19 cellular contexts compared by ENCODE assay signal in the genomic region with DNA sequence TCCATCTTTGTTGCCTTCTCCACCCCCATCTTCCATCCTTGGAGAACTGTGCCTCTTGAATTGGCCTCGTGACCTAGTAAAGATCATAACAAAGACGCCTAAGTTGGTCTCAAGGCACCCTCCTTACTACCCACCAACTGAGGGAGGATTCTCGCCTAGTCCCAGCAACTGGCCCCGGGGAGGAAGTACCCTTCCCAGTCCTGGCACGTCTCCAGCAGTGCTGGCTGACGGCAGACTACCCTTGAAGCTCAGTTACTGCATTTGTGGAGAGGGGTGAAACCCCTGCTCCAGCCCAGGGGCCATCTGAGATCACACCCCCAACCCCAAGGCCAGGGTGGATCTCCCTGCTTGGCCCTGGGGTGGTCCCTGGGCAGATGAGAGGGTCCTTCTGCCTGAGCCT. TPM values are rescaled to one million over a fixed set of nuclear protein-coding genes. Genes with fewer than 3 reads are reported as not detected.
DNase-seq lines count a peak whose midpoint lies in the region; FAIRE-seq and TF ChIP-seq lines count a peak whose summit lies in the region.
"Had no signal": no experiment of that assay in that cellular context is flagged by ENCODE, and none has a peak within 500 bp of the region (broad histone marks: within the 10 kb centered on the region; RNA-seq: fewer than 3 reads in every experiment).

No MANE protein-coding gene starts in this region.

- H3T11ph ChIP-seq in H9 (ENCODE audit: low read length) = no peak overlapping the region

- no peak overlapping the region for H3K23ac ChIP-seq in H9 (ENCODE audit: insufficient read length, low read depth, low read length)

- peaks cover 2% of the 10 kb centered on the region for H3K79me1 ChIP-seq in H9 (ENCODE audit: insufficient read depth, low read depth, low read length, poor library complexity, severe bottlenecking)

- H2BK12ac ChIP-seq in H9 (ENCODE audit: insufficient read length, low read depth, low read length) = no peak overlapping the region

- no peaks in the 10 kb centered on the region for H3K27me3 Mint-ChIP-seq in T-helper 2 cell treated with Interferon-gamma antibody and Interleukin-4, amounts not matched to agents 5 μg/mL and 100 μg/mL, for 36 hours (ENCODE audit: low read depth)
- H3K27me3 Mint-ChIP-seq in H9 (ENCODE audit: low read depth) (peaks cover 12% of the 10 kb centered on the region), astrocyte (ENCODE audit: low read depth, unreplicated experiment) (peaks cover 7% of the 10 kb centered on the region)

- H3K9me3 Mint-ChIP-seq in T-helper 2 cell treated with Interferon-gamma antibody and Interleukin-4, amounts not matched to agents 5 μg/mL and 100 μg/mL, for 36 hours = no peaks in the 10 kb centered on the region
- H3K9me3 Mint-ChIP-seq in H9 (peaks cover 0 to 3% of the 10 kb centered on the region in 2 experiments; a peak in 2 of 5 replicates), astrocyte (ENCODE audit: unreplicated experiment) (peaks cover 3% of the 10 kb centered on the region)
- H3K9me3 Mint-ChIP-seq: CD8-positive, alpha-beta T cell had no signal

- H3K9ac ChIP-seq in H9 (ENCODE audit: extremely low read depth, insufficient read length, low read length) = no peak overlapping the region
- H3K9ac ChIP-seq in astrocyte (ENCODE audit: low read length) = no peak overlapping the region
- peak overlapping the region; percentile 75 for H3K9ac ChIP-seq in neural cell (ENCODE audit: low read length)
- H3K9ac ChIP-seq: BLaER1 treated with 17β-estradiol and CSF1 and Interleukin-3, amounts not matched to agents 10 nM and 100 nM had no signal

- H2BK5ac ChIP-seq in H9 (ENCODE audit: insufficient read length, low read length) = no peak overlapping the region

- H3K27ac ChIP-seq in H9 (ENCODE audit: insufficient read length, low read depth, low read length) (no peak overlapping the region), astrocyte (ENCODE audit: low read depth, low read length) (no peak overlapping the region), neural cell (ENCODE audit: low read length) (peak overlapping the region; percentile 91)
- H3K27ac ChIP-seq: BLaER1 treated with 17β-estradiol and CSF1 and Interleukin-3, amounts not matched to agents 10 nM and 100 nM; SK-N-MC had no signal

- H3K4me3 Mint-ChIP-seq in T-helper 2 cell treated with Interferon-gamma antibody and Interleukin-4, amounts not matched to agents 5 μg/mL and 100 μg/mL, for 36 hours = no peak overlapping the region
- no peak overlapping the region for H3K4me3 Mint-ChIP-seq in H9
- H3K4me3 Mint-ChIP-seq in astrocyte (ENCODE audit: unreplicated experiment) = peak overlapping the region; percentile 17
- H3K4me3 Mint-ChIP-seq: CD8-positive, alpha-beta T cell had no signal

- no CpG with 5 or more reads among the region's 6 CpGs for WGBS in H9 (ENCODE audit: extremely low coverage, insufficient read length, low lambda C conversion rate)

- no peaks in the 10 kb centered on the region for H3K36me3 ChIP-seq in astrocyte (ENCODE audit: insufficient read depth, low read length)
- H3K36me3 ChIP-seq in neural cell (ENCODE audit: insufficient read depth, low read length) = no peaks in the 10 kb centered on the region

- no peaks in the 10 kb centered on the region for H3K9me3 ChIP-seq in H9 (ENCODE audit: control insufficient read depth, low read depth, low read length)
- H3K9me3 ChIP-seq in astrocyte (ENCODE audit: insufficient read depth, low read depth, low read length) = peaks cover 3% of the 10 kb centered on the region
- no peaks in the 10 kb centered on the region for H3K9me3 ChIP-seq in neural cell (ENCODE audit: low read length)

- H3K9me2 ChIP-seq in neural cell (ENCODE audit: insufficient read depth, low read length) = no peaks in the 10 kb centered on the region

- no peak overlapping the region for H2BK120ac ChIP-seq in H9 (ENCODE audit: low read depth, low read length, poor library complexity, severe bottlenecking)

- no peaks in the 10 kb centered on the region for H3K4me1 ChIP-seq in H9 (ENCODE audit: insufficient read depth, low read length)
- peaks cover 9% of the 10 kb centered on the region for H3K4me1 ChIP-seq in astrocyte (ENCODE audit: insufficient read depth, low read length)

- H2AK5ac ChIP-seq in H9 (ENCODE audit: insufficient read length, low read length) = no peak overlapping the region

- H2AFZ ChIP-seq in H9 (ENCODE audit: low read length) = no peak overlapping the region
- H2AFZ ChIP-seq in astrocyte (ENCODE audit: low read depth, low read length) = no peak overlapping the region
- H2AFZ ChIP-seq in neural cell (ENCODE audit: low read depth, low read length) = peak overlapping the region; percentile 63

- no peak for DNase-seq in T-helper 2 cell treated with Interferon-gamma antibody and Interleukin-4, amounts not matched to agents 5 μg/mL and 100 μg/mL, for 36 hours (ENCODE audit: low spot score)
- DNase-seq in T-helper 2 cell (no peak), H9 (no peak), astrocyte (ENCODE audit: low read depth) (no peak), SW 1271 (lab: John Stamatoyannopoulos, UW) (no peak), medulla oblongata (ENCODE audit: extremely low spot score) (no peak), SIG-M5 treated with dmso at 0.1 percent for 504 hours (lab: John Stamatoyannopoulos, UW; ENCODE audit: unreplicated experiment) (no peak)
- DNase-seq: CD8-positive, alpha-beta T cell; GOT3; KBM-7; NCI-H1105; NCI-H2107; NCI-H345 had no signal

- TF ChIP-seq RAD21 in neural cell (conservative IDR thresholded peaks at IDR 0.05) = no peak

- peaks cover 15% of the 10 kb centered on the region for H3K4me1 Mint-ChIP-seq in T-helper 2 cell treated with Interferon-gamma antibody and Interleukin-4, amounts not matched to agents 5 μg/mL and 100 μg/mL, for 36 hours (ENCODE audit: low read depth)
- peaks cover 14 to 26% of the 10 kb centered on the region in 2 experiments for H3K4me1 Mint-ChIP-seq in H9
- H3K4me1 Mint-ChIP-seq in astrocyte (ENCODE audit: low read depth, unreplicated experiment) = peaks cover 4% of the 10 kb centered on the region

- no peak overlapping the region for H4K5ac ChIP-seq in H9 (ENCODE audit: insufficient read length, low read depth, low read length)

- TF ChIP-seq EP300 in neural cell (conservative IDR thresholded peaks at IDR 0.05; ENCODE audit: poor library complexity, severe bottlenecking) = no peak

- TF ChIP-seq CTCF in H9 (conservative IDR thresholded peaks at IDR 0.05) = no peak
- TF ChIP-seq CTCF in astrocyte (IDR thresholded peaks at IDR 0.05; ENCODE audit: insufficient read depth, low read depth, low read length) = no peak
- TF ChIP-seq CTCF in neural cell (IDR thresholded peaks at IDR 0.05; ENCODE audit: poor library complexity, severe bottlenecking) = no peak

- H4K8ac ChIP-seq in H9 (replicated peaks; ENCODE audit: insufficient read length, low read depth, low read length) = no peak overlapping the region

- 0 out of 2 replicates have a peak overlapping the region, but pooled peaks have one; percentile 13 for H3K14ac ChIP-seq in H9 (ENCODE audit: insufficient read depth, low read length)

- no peak overlapping the region for H3K56ac ChIP-seq in H9 (ENCODE audit: insufficient read length, low read depth, low read length)

- H4K20me1 ChIP-seq in H9 (ENCODE audit: control insufficient read depth, insufficient read depth, insufficient read length) = no peaks in the 10 kb centered on the region
- peaks cover 22% of the 10 kb centered on the region for H4K20me1 ChIP-seq in astrocyte (ENCODE audit: insufficient read depth, low read length)
- H4K20me1 ChIP-seq in neural cell (ENCODE audit: insufficient read depth) = no peaks in the 10 kb centered on the region

- no peaks in the 10 kb centered on the region for H3K36me3 Mint-ChIP-seq in T-helper 2 cell treated with Interferon-gamma antibody and Interleukin-4, amounts not matched to agents 5 μg/mL and 100 μg/mL, for 36 hours (ENCODE audit: low read depth)
- H3K36me3 Mint-ChIP-seq in H9 (ENCODE audit: insufficient read depth in 1 of 3, low read depth in 3 of 3) (peaks cover 0 to 7% (median 5%) of the 10 kb centered on the region in 3 experiments; a peak in 5 of 7 replicates), astrocyte (ENCODE audit: low read depth, unreplicated experiment) (peaks cover 5% of the 10 kb centered on the region)

- H2BK20ac ChIP-seq in H9 (ENCODE audit: low read depth, low read length, poor library complexity, severe bottlenecking) = no peak overlapping the region

- no peak overlapping the region for H3K4ac ChIP-seq in H9 (ENCODE audit: low read depth, low read length)

- no peak overlapping the region for H2BK15ac ChIP-seq in H9 (ENCODE audit: low read depth, low read length)

- FAIRE-seq in astrocyte (lab: Jason Lieb, UNC) = no peak
- FAIRE-seq: GM12892, GM18507 had no signal

- H3K79me2 ChIP-seq in H9 (ENCODE audit: insufficient read depth, low read length) (peaks cover 7% of the 10 kb centered on the region; the same call in 1 of the 2 replicates), astrocyte (ENCODE audit: insufficient read depth, low read length) (peaks cover 23% of the 10 kb centered on the region), neural cell (replicated peaks; ENCODE audit: insufficient read depth, low read length) (peaks cover 29% of the 10 kb centered on the region)

- H3K27me3 ChIP-seq in H9 (ENCODE audit: insufficient read depth, low read length) (no peaks in the 10 kb centered on the region), astrocyte (ENCODE audit: insufficient read depth, low read length) (no peaks in the 10 kb centered on the region), neural cell (ENCODE audit: insufficient read depth, low read depth, low read length) (no peaks in the 10 kb centered on the region)
- H3K27me3 ChIP-seq: BLaER1 treated with 17β-estradiol and CSF1 and Interleukin-3, amounts not matched to agents 10 nM and 100 nM had no signal

- H3K18ac ChIP-seq in H9 (ENCODE audit: insufficient read length, low read depth, low read length) = peak overlapping the region; percentile 49

- peaks cover 7% of the 10 kb centered on the region for H3K23me2 ChIP-seq in H9 (ENCODE audit: insufficient read length, low read depth, low read length, poor library complexity, severe bottlenecking)

- H3K4me2 ChIP-seq in H9 (ENCODE audit: insufficient read depth, insufficient read length, low read length) = no peak overlapping the region
- H3K4me2 ChIP-seq in astrocyte (ENCODE audit: low read length) = no peak overlapping the region
- H3K4me2 ChIP-seq in neural cell (ENCODE audit: low read length) = peak overlapping the region; percentile 54

- H3K27ac Mint-ChIP-seq in T-helper 2 cell treated with Interferon-gamma antibody and Interleukin-4, amounts not matched to agents 5 μg/mL and 100 μg/mL, for 36 hours = peak overlapping the region; percentile 6
- H3K27ac Mint-ChIP-seq in H9 (no peak overlapping the region), astrocyte (ENCODE audit: unreplicated experiment) (no peak overlapping the region)
- H3K27ac Mint-ChIP-seq: CD8-positive, alpha-beta T cell had no signal

- no peaks in the 10 kb centered on the region for H3F3A ChIP-seq in neural cell (ENCODE audit: insufficient read depth, low read length, poor library complexity, severe bottlenecking)

- H3K4me3 ChIP-seq in astrocyte (ENCODE audit: insufficient read depth, low read depth, low read length) (no peak overlapping the region), neural cell (ENCODE audit: low read length) (peak overlapping the region; percentile 57)
- H3K4me3 ChIP-seq: BLaER1 treated with 17β-estradiol and CSF1 and Interleukin-3, amounts not matched to agents 10 nM and 100 nM; SK-N-MC had no signal

- H4K91ac ChIP-seq in H9 (ENCODE audit: insufficient read length, low read depth, low read length) = no peak overlapping the region

RNA-seq across cellular contexts. Expression of gene OSBPL2, which starts 2.1 kb away (rescaled TPM):
- 42.9 and 47.3 TPM in 2 replicates for total RNA-seq in H9 (2021)
- total RNA-seq in astrocyte = 55.8 and 60.3 TPM in 2 replicates
- polyA plus RNA-seq in neural cell = 37.5 and 41.5 TPM in 2 replicates
- polyA minus RNA-seq in neural cell = 40.7 and 48.9 TPM in 2 replicates

RNA-seq across cellular contexts. Expression of gene HRH3, which starts 16.1 kb away (rescaled TPM):
- 1.8 and 1.9 TPM in 2 replicates for total RNA-seq in H9 (2021)
- 0.07 TPM in 1 of 2 replicates, not detected in the other for total RNA-seq in astrocyte
- 1.7 and 2.8 TPM in 2 replicates for polyA plus RNA-seq in neural cell
- 2.4 and 3.2 TPM in 2 replicates for polyA minus RNA-seq in neural cell
- total RNA-seq: A673; CD8-positive, alpha-beta T cell had no signal

RNA-seq across cellular contexts. Expression of gene MTG2, which starts 53.4 kb away (rescaled TPM):
- total RNA-seq in H9 (2021) = 25.1 and 27.7 TPM in 2 replicates
- total RNA-seq in astrocyte = 26.6 and 31.5 TPM in 2 replicates
- 22.4 and 36.1 TPM in 2 replicates for polyA plus RNA-seq in neural cell
- polyA minus RNA-seq in neural cell = 21.3 and 23.1 TPM in 2 replicates
